1 cellular context compared by ENCODE assay signal in the genomic region with DNA sequence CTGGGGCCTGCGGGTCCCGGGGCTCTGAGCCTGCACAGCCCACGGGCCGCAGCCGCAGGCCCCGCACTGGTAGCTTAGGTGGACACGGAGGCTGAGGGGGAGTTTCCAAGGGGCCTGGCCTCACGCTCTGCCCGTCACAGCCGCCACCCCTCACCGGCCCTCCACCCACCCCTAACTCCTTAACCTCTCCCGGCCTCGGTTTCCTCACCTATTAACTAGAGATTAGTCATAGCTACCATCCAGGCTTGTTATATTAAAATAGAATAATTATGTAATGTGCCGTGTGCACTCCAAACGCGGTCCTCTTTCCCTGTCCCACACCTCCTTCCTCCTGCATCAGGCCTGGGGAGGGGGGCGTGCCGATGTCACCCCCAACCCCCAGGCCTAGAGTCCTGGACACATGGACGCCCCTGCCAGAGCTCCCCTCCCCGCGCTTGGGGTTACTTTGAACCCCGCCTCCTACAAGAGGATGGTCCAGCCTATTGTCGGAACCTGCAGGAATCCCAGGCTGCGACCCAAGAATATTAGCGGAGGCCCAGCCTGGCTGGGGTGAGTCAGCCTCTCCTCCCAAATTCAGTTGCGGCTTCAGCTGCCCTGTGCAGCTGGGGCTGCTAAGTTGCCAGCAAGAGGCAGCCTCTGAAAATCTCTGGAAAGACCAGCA.
TF ChIP-seq lines count a peak whose summit lies in the region.

No MANE protein-coding gene starts in this region.

TF ChIP-seq in GM12878, 131 proteins besides CTCF, POLR2A, EP300 and RAD21:
- TF ChIP-seq, protein P1, sequence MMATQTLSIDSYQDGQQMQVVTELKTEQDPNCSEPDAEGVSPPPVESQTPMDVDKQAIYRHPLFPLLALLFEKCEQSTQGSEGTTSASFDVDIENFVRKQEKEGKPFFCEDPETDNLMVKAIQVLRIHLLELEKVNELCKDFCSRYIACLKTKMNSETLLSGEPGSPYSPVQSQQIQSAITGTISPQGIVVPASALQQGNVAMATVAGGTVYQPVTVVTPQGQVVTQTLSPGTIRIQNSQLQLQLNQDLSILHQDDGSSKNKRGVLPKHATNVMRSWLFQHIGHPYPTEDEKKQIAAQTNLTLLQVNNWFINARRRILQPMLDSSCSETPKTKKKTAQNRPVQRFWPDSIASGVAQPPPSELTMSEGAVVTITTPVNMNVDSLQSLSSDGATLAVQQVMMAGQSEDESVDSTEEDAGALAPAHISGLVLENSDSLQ (IDR thresholded peaks at IDR 0.05) = no peak
- TF ChIP-seq DPF2 (IDR thresholded peaks at IDR 0.05) (peak; percentile 18; the same call in 1 of the 2 replicates), RCOR1 (conservative IDR thresholded peaks at IDR 0.05; ENCODE audit: low read depth, low read length) (no peak), EGR1 (IDR thresholded peaks at IDR 0.05; ENCODE audit: borderline replicate concordance in 1 of 2, low read depth in 2 of 2, low read length in 2 of 2) (0 out of 3 replicates have a peak, but pooled peaks of 1 of the 2 experiments have one; percentile 13), RUNX3 (IDR thresholded peaks at IDR 0.05; ENCODE audit: low read length) (peak; percentile 15; the same call in 1 of the 2 replicates), LARP7 (IDR thresholded peaks at IDR 0.05) (0 out of 2 replicates have a peak, but pooled peaks have one; percentile 1), MTA2 (IDR thresholded peaks at IDR 0.05; ENCODE audit: low read depth) (0 out of 2 replicates have a peak, but pooled peaks have one; percentile 16), IKZF1 (conservative IDR thresholded peaks at IDR 0.05) (no peak)
- TF ChIP-seq, protein P2, sequence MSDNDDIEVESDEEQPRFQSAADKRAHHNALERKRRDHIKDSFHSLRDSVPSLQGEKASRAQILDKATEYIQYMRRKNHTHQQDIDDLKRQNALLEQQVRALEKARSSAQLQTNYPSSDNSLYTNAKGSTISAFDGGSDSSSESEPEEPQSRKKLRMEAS (IDR thresholded peaks at IDR 0.05; ENCODE audit: low read depth, low read length) = no peak
